In the genomic region with DNA sequence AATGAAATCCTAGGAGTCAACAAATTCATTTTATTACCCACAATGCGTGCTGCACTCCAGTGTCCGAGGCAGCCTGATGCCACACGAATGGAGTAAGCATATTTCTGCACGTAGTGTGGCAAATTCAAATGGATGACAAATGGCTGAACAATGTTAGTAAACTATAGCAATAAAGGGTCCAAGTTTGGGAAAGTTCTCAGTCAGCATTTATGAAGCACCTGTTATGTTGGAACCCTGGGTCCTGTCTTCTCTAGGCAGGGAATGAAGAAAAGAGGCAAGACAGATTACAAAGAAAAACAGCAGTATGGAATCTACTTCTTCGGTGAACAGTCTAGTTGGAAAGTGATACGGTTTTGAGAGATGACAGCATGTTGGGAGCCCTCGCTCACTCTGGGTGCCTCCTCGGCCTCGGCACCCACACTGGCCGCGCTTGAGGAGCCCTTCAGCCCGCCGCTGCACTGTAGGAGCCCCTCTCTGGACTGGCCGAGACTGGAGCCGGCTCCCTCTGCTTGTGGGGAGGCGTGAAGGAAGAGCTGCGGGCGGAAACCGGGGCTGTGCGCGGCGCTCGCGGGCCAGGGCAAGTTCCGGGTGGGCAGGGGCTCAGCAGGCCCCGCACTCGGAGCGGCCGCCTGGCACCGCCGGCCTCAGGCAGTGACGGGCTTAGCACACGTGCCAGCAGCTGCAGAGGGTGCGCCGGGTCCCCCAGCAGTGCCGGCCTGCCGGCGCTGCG, we compare ENCODE assay signal across 2 cellular contexts.
TF ChIP-seq lines count a peak whose summit lies in the region.

No MANE protein-coding gene starts in this region.

TF ChIP-seq in IMR-90, 13 proteins besides CTCF, POLR2A, EP300 and RAD21:
- TF ChIP-seq MAZ (IDR thresholded peaks at IDR 0.05; ENCODE audit: borderline replicate concordance, low read depth, low read length) (no peak), CHD1 (IDR thresholded peaks at IDR 0.05; ENCODE audit: low read depth, low read length) (no peak), RCOR1 (IDR thresholded peaks at IDR 0.05; ENCODE audit: insufficient replicate concordance, low read length) (no peak), MAFK (IDR thresholded peaks at IDR 0.05; ENCODE audit: low read depth, low read length) (peak; percentile 47), NFE2L2 (IDR thresholded peaks at IDR 0.05; ENCODE audit: low read depth, low read length) (no peak), BHLHE40 (IDR thresholded peaks at IDR 0.05; ENCODE audit: low read depth, low read length) (no peak), RFX5 (IDR thresholded peaks at IDR 0.05; ENCODE audit: low read depth, low read length) (no peak)
- TF ChIP-seq, protein P1, sequence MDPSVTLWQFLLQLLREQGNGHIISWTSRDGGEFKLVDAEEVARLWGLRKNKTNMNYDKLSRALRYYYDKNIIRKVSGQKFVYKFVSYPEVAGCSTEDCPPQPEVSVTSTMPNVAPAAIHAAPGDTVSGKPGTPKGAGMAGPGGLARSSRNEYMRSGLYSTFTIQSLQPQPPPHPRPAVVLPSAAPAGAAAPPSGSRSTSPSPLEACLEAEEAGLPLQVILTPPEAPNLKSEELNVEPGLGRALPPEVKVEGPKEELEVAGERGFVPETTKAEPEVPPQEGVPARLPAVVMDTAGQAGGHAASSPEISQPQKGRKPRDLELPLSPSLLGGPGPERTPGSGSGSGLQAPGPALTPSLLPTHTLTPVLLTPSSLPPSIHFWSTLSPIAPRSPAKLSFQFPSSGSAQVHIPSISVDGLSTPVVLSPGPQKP (IDR thresholded peaks at IDR 0.05; ENCODE audit: borderline replicate concordance, low read depth, low read length) = no peak

TF ChIP-seq in GM23338, 12 proteins besides CTCF, POLR2A, EP300 and RAD21:
- TF ChIP-seq NANOG (IDR thresholded peaks at IDR 0.05; ENCODE audit: borderline replicate concordance) = no peak
- TF ChIP-seq POLR2AphosphoS5 (IDR thresholded peaks at IDR 0.05; ENCODE audit: low read depth) = no peak
- no peak for TF ChIP-seq JUNB (IDR thresholded peaks at IDR 0.05; ENCODE audit: unreplicated experiment)
- no peak for TF ChIP-seq EZH2 (IDR thresholded peaks at IDR 0.05; ENCODE audit: low read depth, unreplicated experiment)
